Comparison of ENCODE assay signal across 23 cellular contexts in genomic region chr12:62131153-62131552, GRCh38.
"Had no signal": no experiment of that assay in that cellular context is flagged by ENCODE, and none has a peak within 500 bp of the region (broad histone marks: within the 10 kb centered on the region; RNA-seq: fewer than 3 reads in every experiment).

No MANE protein-coding gene starts in this region.

- H3K4me1 Mint-ChIP-seq: memory B cell had no signal

- H3K4me2 ChIP-seq: hepatocyte had no signal

- H3K27ac ChIP-seq: coronary artery, dorsolateral prefrontal cortex, esophagus muscularis mucosa, foreskin keratinocyte, gastroesophageal sphincter, heart left ventricle, hepatocyte, left lung had no signal

- H3K27ac Mint-ChIP-seq: memory B cell had no signal

- H3K27me3 ChIP-seq: dorsolateral prefrontal cortex, esophagus muscularis mucosa, gastroesophageal sphincter, left lung had no signal

- FAIRE-seq: colon, endothelial cell of umbilical vein, frontal cortex, islet of Langerhans, keratinocyte had no signal

- H3K9me3 ChIP-seq: esophagus muscularis mucosa, gastroesophageal sphincter, heart left ventricle, left lung had no signal

- ATAC-seq: foreskin keratinocyte, gastroesophageal sphincter, heart left ventricle, left cardiac atrium, left lung, left ventricle myocardium superior had no signal

- DNase-seq: dermis blood vessel endothelial cell; dorsolateral prefrontal cortex; effector CD4-positive, alpha-beta T cell; effector memory CD4-positive, alpha-beta T cell; foreskin keratinocyte; heart left ventricle; left cardiac atrium; left lung; left ventricle myocardium superior; mammary epithelial cell; mesendoderm; midbrain had no signal

- H3K9me3 Mint-ChIP-seq: memory B cell had no signal

- H2AFZ ChIP-seq: hepatocyte had no signal

- H3K4me1 ChIP-seq: esophagus muscularis mucosa, gastroesophageal sphincter, heart left ventricle had no signal

- H3K36me3 Mint-ChIP-seq: memory B cell had no signal

- H3K4me3 Mint-ChIP-seq: memory B cell had no signal

- H3K36me3 ChIP-seq: esophagus muscularis mucosa, gastroesophageal sphincter, heart left ventricle, left lung had no signal

- H3K79me2 ChIP-seq: hepatocyte had no signal

- H3K4me3 ChIP-seq: coronary artery, dorsolateral prefrontal cortex, esophagus muscularis mucosa, gastroesophageal sphincter, heart left ventricle, hepatocyte, left lung, lung had no signal
